ENCODE assay signal across 8 cellular contexts in the genomic region with DNA sequence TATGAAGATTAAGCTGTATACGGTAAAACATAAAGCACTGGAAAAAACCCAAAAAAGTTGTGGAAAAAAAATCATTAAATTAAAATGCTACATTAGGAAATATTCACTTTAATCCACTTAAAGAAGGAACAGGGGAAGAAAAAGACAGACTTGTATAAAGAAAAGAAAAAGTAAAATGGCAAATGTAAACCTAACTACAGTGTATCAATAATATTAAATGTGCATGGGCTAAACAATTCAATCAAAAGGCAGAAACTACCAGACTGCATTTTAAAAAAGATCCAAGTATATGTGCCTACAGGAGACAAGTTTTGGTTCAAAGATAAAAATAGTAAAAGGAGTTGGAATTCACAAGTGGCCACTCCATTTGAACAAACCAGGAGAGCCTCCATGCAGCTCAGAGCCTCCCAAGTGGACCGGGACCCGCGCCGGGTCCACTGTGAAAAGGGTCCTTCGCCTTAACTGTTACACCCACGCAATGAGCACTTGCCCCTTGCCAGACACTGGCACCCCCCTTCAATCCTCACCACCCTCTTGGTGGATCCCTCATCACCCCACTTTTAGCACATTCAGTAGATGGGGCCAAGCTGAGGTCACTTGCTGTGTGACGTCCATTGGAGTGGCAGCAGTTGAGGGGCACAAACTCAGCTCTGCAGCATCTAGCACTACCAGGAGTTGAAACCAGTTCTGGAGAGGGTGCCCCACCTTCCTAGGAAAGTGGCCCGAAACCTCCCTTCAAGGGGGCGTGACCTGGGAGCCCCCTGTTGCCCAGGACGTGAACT. TPM values are rescaled to one million over a fixed set of nuclear protein-coding genes. Genes with fewer than 3 reads are reported as not detected.
DNase-seq lines count a peak whose midpoint lies in the region; ATAC-seq and TF ChIP-seq lines count a peak whose summit lies in the region.

No MANE protein-coding gene starts in this region.

- H3K4me3 Mint-ChIP-seq in CD14-positive monocyte: peak overlapping the region; percentile 86 to 94

- intact Hi-C loops in CD14-positive monocyte (cut with micrococcal nuclease) (loop anchor here (5.0 to 10.0 kb wide), 2 partner anchors 42 to 244 kb away; partner anchors contain the start of genes CEP104 (in 1 of the 2), DFFB (in 1 of the 2), TP73 (in 1 of the 2) and WRAP73 (in 1 of the 2)), adrenal gland (cut with DNase I) (no loop called here), tibial artery (cut with DNase I; ENCODE audit: low total_unique reads) (loop anchor here (5.0 kb wide), 1 partner anchor 42 kb away; the partner anchor contains the start of genes CEP104 and DFFB)

- 39 to 67% (median 50%) methylated on average over 8 to 11 of the region's 11 CpGs for WGBS in adrenal gland, 4 donors

- H3K4me1 ChIP-seq in adrenal gland (replicated peaks in 1 of 2) (peaks cover 6 to 11% of the 10 kb centered on the region in 2 donors), tibial artery (peaks cover 0 to 14% (median 10%) of the 10 kb centered on the region in 4 donors)

- peak overlapping the region in 6 of 7 donors; percentile 25 to 100 (median 99) for H3K27ac Mint-ChIP-seq in CD14-positive monocyte

- H3K4me1 Mint-ChIP-seq in CD14-positive monocyte: peaks cover 25% of the 10 kb centered on the region

- ATAC-seq in GM21390 (IDR thresholded peaks at IDR 0.05; ENCODE audit: unreplicated experiment): no peak

- H3K36me3 ChIP-seq in adrenal gland (replicated peaks in 1 of 2): peaks cover 0 to 5% of the 10 kb centered on the region in 2 donors
- H3K36me3 ChIP-seq in tibial artery: peaks cover 0 to 9% (median 0%) of the 10 kb centered on the region in 3 donors

- H3K36me3 Mint-ChIP-seq in CD14-positive monocyte: peaks cover 25 to 32% of the 10 kb centered on the region in 2 donors

- H3K9me3 Mint-ChIP-seq in CD14-positive monocyte: peaks cover 7 to 14% (median 11%) of the 10 kb centered on the region in 7 donors

- TF ChIP-seq CTCF in CD14-positive monocyte (IDR thresholded peaks at IDR 0.05) (no peak), adrenal gland (IDR thresholded peaks at IDR 0.05) (no peak), tibial artery (IDR thresholded peaks at IDR 0.05) (no peak)

- H3K27me3 ChIP-seq in adrenal gland (no peaks in the 10 kb centered on the region), tibial artery (no peaks in the 10 kb centered on the region)

- no peak for DNase-seq in CD14-positive monocyte (ENCODE audit: low spot score)
- DNase-seq in HPDE6-E6E7 (ENCODE audit: extremely low spot score): peak; percentile 34
- peak in 1 of 7 donors; percentile 63 for DNase-seq in adrenal gland
- DNase-seq in left kidney (ENCODE audit: low read depth, low spot score): peak; percentile 52
- DNase-seq in tibial artery: peak in 1 of 2 donors; percentile 60
- no peak for DNase-seq in NCI-H1930 (lab: John Stamatoyannopoulos, UW)
- no peak for DNase-seq in SHP77 (lab: John Stamatoyannopoulos, UW)

- TF ChIP-seq POLR2A in adrenal gland (IDR thresholded peaks at IDR 0.05): no peak

- peaks cover 0 to 4% (median 1%) of the 10 kb centered on the region in 3 donors for H3K27me3 Mint-ChIP-seq in CD14-positive monocyte (ENCODE audit: low read depth in 3 of 3)

- H3K27ac ChIP-seq in adrenal gland (peak overlapping the region in 4 of 5 donors; percentile 93 to 96 (median 94)), tibial artery (peak overlapping the region; percentile 96 to 98)

- H3K9me3 ChIP-seq in adrenal gland (replicated peaks in 1 of 3): peaks cover 0 to 8% (median 0%) of the 10 kb centered on the region in 3 donors
- H3K9me3 ChIP-seq in tibial artery: peaks cover 0 to 10% (median 7%) of the 10 kb centered on the region in 3 donors

- H3K4me3 ChIP-seq in adrenal gland: peak overlapping the region; percentile 41 to 88 (median 70)
- H3K4me3 ChIP-seq in tibial artery: peak overlapping the region; percentile 92 to 98

RNA-seq across cellular contexts. Expression of gene C1orf174, which starts 0.9 kb away (rescaled TPM):
- polyA plus RNA-seq in CD14-positive monocyte: 10 to 100 TPM; 19.1 to 21.3 TPM
- 10 to 100 TPM; 16.1 to 28.0 (median 19.2) TPM for total RNA-seq in adrenal gland
- polyA plus RNA-seq in adrenal gland: 10 to 100 TPM; 11.5 to 27.6 (median 15.8) TPM

RNA-seq across cellular contexts. Expression of gene DFFB, which starts 41.9 kb away (rescaled TPM):
- 1 to 10 TPM; 5.9 to 6.6 TPM for polyA plus RNA-seq in CD14-positive monocyte
- 10 to 100 TPM in 1 of 8 donors, 1 to 10 TPM in 7; 1.8 to 10.1 (median 5.2) TPM for total RNA-seq in adrenal gland
- polyA plus RNA-seq in adrenal gland: 10 to 100 TPM in 1 of 3 donors, 1 to 10 TPM in 2; 3.0 to 13.4 (median 6.2) TPM

RNA-seq across cellular contexts. Expression of gene CEP104, which starts 42.2 kb away (rescaled TPM):
- polyA plus RNA-seq in CD14-positive monocyte (10 to 100 TPM in 1 of 2 donors, 1 to 10 TPM in 1; 8.3 to 13.0 TPM), adrenal gland (10 to 100 TPM; 13.6 to 54.6 (median 16.1) TPM)
- total RNA-seq in adrenal gland: 10 to 100 TPM; 24.5 to 80.9 (median 55.4) TPM

Comparison
In these comparisons a context has a peak if more than half of its experiments do, and no peak if none do; other contexts are left out.
1. DNase-seq: peak in HPDE6-E6E7 (single experiment) and left kidney (single experiment); none in CD14-positive monocyte (single experiment), NCI-H1930 (0 of 2) and SHP77 (0 of 2).
2. intact Hi-C loops: an anchor here in CD14-positive monocyte (5.0 to 10.0 kb wide) and tibial artery (5.0 kb wide); none called in adrenal gland.